ENCODE assay signal across 8 cellular contexts in the genomic region with DNA sequence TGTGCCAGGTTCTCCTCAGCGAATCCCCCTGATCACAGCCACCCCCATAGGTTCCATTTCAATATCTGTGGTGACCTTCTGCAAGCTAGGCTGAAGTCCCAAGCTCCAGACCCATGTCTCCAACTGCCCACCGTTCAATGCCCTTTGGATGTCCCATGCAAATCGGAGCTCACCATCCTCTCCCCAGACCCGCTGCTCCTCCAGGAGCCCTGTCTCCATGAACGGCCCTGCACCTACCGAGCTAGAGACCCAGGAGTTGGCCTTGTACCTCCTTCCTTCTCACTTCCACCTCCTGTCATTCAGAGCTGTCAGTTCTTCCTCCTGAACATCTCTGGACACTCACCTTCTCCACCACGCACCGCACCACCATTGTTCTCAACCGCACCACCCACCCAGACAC. TPM values are rescaled to one million over a fixed set of nuclear protein-coding genes. Genes with fewer than 3 reads are reported as not detected.
DNase-seq lines count a peak whose midpoint lies in the region; ATAC-seq, FAIRE-seq and TF ChIP-seq lines count a peak whose summit lies in the region.

No MANE protein-coding gene starts in this region.

- no peak overlapping the region for H3K27ac ChIP-seq in H1 (ENCODE audit: low read depth, low read length)

- DNase-seq in CD14-positive monocyte (ENCODE audit: low spot score) (no peak), NB4 (ENCODE audit: low read depth) (no peak), H1 (ENCODE audit: low read depth in 1 of 2, low spot score in 2 of 2) (no peak), hippocampal formation (lab: John Stamatoyannopoulos, UW) (no peak), NCI-H1048 (lab: John Stamatoyannopoulos, UW) (no peak)

- peak overlapping the region; percentile 95 for H3K4me3 ChIP-seq in NB4 (ENCODE audit: low read depth, low read length)
- H3K4me3 ChIP-seq in H1 (ENCODE audit: extremely low read depth in 1 of 4, insufficient read depth in 2 of 4, low read depth in 3 of 4, low read length in 4 of 4), result peak overlapping the region; percentile 80 to 99 (median 96); a peak in 5 of 8 replicates
- H3K4me3 ChIP-seq in neuron (ENCODE audit: low read length), result peak overlapping the region; percentile 93

- H3K27ac Mint-ChIP-seq in CD14-positive monocyte, result peak overlapping the region in 1 of 7 donors; percentile 19

- H3K79me1 ChIP-seq in H1 (ENCODE audit: low read depth, low read length), result peaks cover 2% of the 10 kb centered on the region; the same call in 1 of the 2 replicates

- H4K5ac ChIP-seq in H1 (ENCODE audit: insufficient read length, low read depth, low read length), result no peak overlapping the region

- ATAC-seq in GM19328 (IDR thresholded peaks at IDR 0.05; ENCODE audit: unreplicated experiment) (no peak), GM18858 (IDR thresholded peaks at IDR 0.05; ENCODE audit: unreplicated experiment) (no peak)

- peak overlapping the region; percentile 80 to 87 for H3K4me2 ChIP-seq in H1 (ENCODE audit: insufficient read depth in 1 of 2, low read depth in 2 of 2, low read length in 2 of 2)

- H3K4me3 Mint-ChIP-seq in CD14-positive monocyte, result peak overlapping the region; percentile 98

- CTCF ChIA-PET in H1 (lab: Charles Lee; ENCODE audit: partially characterized antibody), result interaction anchor here (0.7 to 1.6 kb wide), 2 partner anchors 56 to 1236 kb away, joined by 3 to 7 read pairs; no protein-coding TSS in a partner anchor

- H2AFZ ChIP-seq in H1 (ENCODE audit: low read length), result peak overlapping the region; percentile 92; the same call in 1 of the 2 replicates
- peak overlapping the region; percentile 94 for H2AFZ ChIP-seq in neuron (ENCODE audit: low read depth, low read length)

- H2BK15ac ChIP-seq in H1 (ENCODE audit: low read length), result no peak overlapping the region

- H3K9ac ChIP-seq in H1 (replicated peaks in 1 of 4; ENCODE audit: extremely low read depth in 1 of 4, low read depth in 3 of 4, low read length in 3 of 4), result peak overlapping the region in 1 of 4 experiments; percentile 12; a peak in 1 of 7 replicates

- H2AK5ac ChIP-seq in H1 (ENCODE audit: low read depth, low read length), result no peak overlapping the region

- TF ChIP-seq CTCF in CD14-positive monocyte (IDR thresholded peaks at IDR 0.05) (no peak), NB4 (IDR thresholded peaks at IDR 0.05; ENCODE audit: low read depth, low read length) (no peak), H1 (IDR thresholded peaks at IDR 0.05; ENCODE audit: control extremely low read depth in 1 of 3, insufficient read depth in 1 of 3, low read depth in 1 of 3, low read length in 3 of 3) (no peak)

- POLR2A ChIA-PET in H1 (lab: Charles Lee; ENCODE audit: partially characterized antibody), result interaction anchor here (1.5 kb wide), 1 partner anchor 56 kb away, joined by 4 read pairs; no protein-coding TSS in a partner anchor

- no peak overlapping the region for H2BK120ac ChIP-seq in H1 (replicated peaks; ENCODE audit: low read depth, low read length)

- TF ChIP-seq RAD21 in H1 (IDR thresholded peaks at IDR 0.05 in 1 of 2, conservative IDR thresholded peaks at IDR 0.05 in 1 of 2; ENCODE audit: low read depth in 2 of 2, low read length in 2 of 2), result no peak

- H4K20me1 ChIP-seq in H1 (replicated peaks in 1 of 2; ENCODE audit: control insufficient read depth in 1 of 2, insufficient read depth in 2 of 2, low read length in 2 of 2), result peaks cover 0 to 3% of the 10 kb centered on the region in 2 experiments

- H4K91ac ChIP-seq in H1 (replicated peaks; ENCODE audit: insufficient read length, low read length), result no peak overlapping the region

- no peaks in the 10 kb centered on the region for H3K36me3 Mint-ChIP-seq in CD14-positive monocyte

- no peak overlapping the region for H3K4ac ChIP-seq in H1 (replicated peaks; ENCODE audit: insufficient read length, low read depth, low read length)

- H3K23ac ChIP-seq in H1 (ENCODE audit: insufficient read length), result no peak overlapping the region

- no peak overlapping the region for H2BK20ac ChIP-seq in H1 (ENCODE audit: low read length)

- H3K18ac ChIP-seq in H1 (ENCODE audit: extremely low read depth, low read length), result no peak overlapping the region

- peaks cover 0 to 4% (median 0%) of the 10 kb centered on the region in 7 donors for H3K9me3 Mint-ChIP-seq in CD14-positive monocyte

- H2BK12ac ChIP-seq in H1 (ENCODE audit: low read depth, low read length), result no peak overlapping the region

- peaks cover 3 to 14% of the 10 kb centered on the region in 2 experiments; a peak in 2 of 4 replicates for H3K9me3 ChIP-seq in H1 (ENCODE audit: insufficient read depth in 2 of 2, low read depth in 1 of 2, low read length in 1 of 2)
- H3K9me3 ChIP-seq in neuron (ENCODE audit: low read length), result no peaks in the 10 kb centered on the region

- H3K4me1 ChIP-seq in H1 (replicated peaks in 1 of 4; ENCODE audit: control insufficient read depth in 3 of 4, insufficient read depth in 4 of 4, low read length in 3 of 4), result peaks cover 0 to 3% (median 2%) of the 10 kb centered on the region in 4 experiments; a peak in 4 of 7 replicates
- peaks cover 13% of the 10 kb centered on the region for H3K4me1 ChIP-seq in neuron (ENCODE audit: insufficient read depth, low read length)

- TF ChIP-seq POLR2A in NB4 (IDR thresholded peaks at IDR 0.05; ENCODE audit: extremely low read depth, insufficient read length) (no peak), H1 (IDR thresholded peaks at IDR 0.05; ENCODE audit: control extremely low read depth in 1 of 2, low read depth in 2 of 2, low read length in 2 of 2) (no peak)

- 91% methylated on average over 9 of the region's 9 CpGs; no CpG with 5 or more reads in 1 of the 2 experiments for WGBS in H1 (ENCODE audit: extremely low coverage in 1 of 2, insufficient coverage in 1 of 2, insufficient read length in 1 of 2, insufficient replicate concordance in 2 of 2, low coverage in 1 of 2, low lambda C conversion rate in 2 of 2, missing lambda C conversion rate in 1 of 2), 2 experiments

- H4K8ac ChIP-seq in H1 (ENCODE audit: extremely low read depth, insufficient read depth, low read length), result no peak overlapping the region

- peaks cover 7% of the 10 kb centered on the region; the same call in 1 of the 2 replicates for H3K23me2 ChIP-seq in H1 (ENCODE audit: low read depth, low read length)

- no peak for FAIRE-seq in H1 (lab: Jason Lieb, UNC)

- H3K56ac ChIP-seq in H1 (replicated peaks; ENCODE audit: insufficient read length, low read depth, low read length), result no peak overlapping the region

- H3K27me3 ChIP-seq in H1 (replicated peaks in 1 of 4; ENCODE audit: control insufficient read depth in 3 of 4, extremely low read depth in 1 of 4, insufficient read depth in 3 of 4, low read length in 3 of 4), result peaks cover 0 to 7% (median 4%) of the 10 kb centered on the region in 4 experiments; a peak in 3 of 7 replicates
- no peaks in the 10 kb centered on the region for H3K27me3 ChIP-seq in neuron (ENCODE audit: insufficient read depth, low read length)

- no peak overlapping the region for H3K14ac ChIP-seq in H1 (ENCODE audit: insufficient read length)

- no peaks in the 10 kb centered on the region for H3K36me3 ChIP-seq in H1 (ENCODE audit: control insufficient read depth in 2 of 4, insufficient read depth in 4 of 4, low read length in 3 of 4)
- H3K36me3 ChIP-seq in neuron (ENCODE audit: insufficient read depth, low read length), result no peaks in the 10 kb centered on the region

- H3K4me1 Mint-ChIP-seq in CD14-positive monocyte, result peaks cover 22% of the 10 kb centered on the region

- no peak overlapping the region for H2BK5ac ChIP-seq in H1 (ENCODE audit: low read depth, low read length)

- no peak for TF ChIP-seq EP300 in H1 (IDR thresholded peaks at IDR 0.05; ENCODE audit: borderline replicate concordance in 1 of 2, low read depth in 2 of 2, low read length in 2 of 2)

- peaks cover 0 to 13% of the 10 kb centered on the region in 2 experiments; a peak in 2 of 4 replicates for H3K79me2 ChIP-seq in H1 (ENCODE audit: control insufficient read depth in 1 of 2, insufficient read depth in 2 of 2, low read length in 2 of 2)

- peaks cover 0 to 3% (median 3%) of the 10 kb centered on the region in 3 donors for H3K27me3 Mint-ChIP-seq in CD14-positive monocyte (ENCODE audit: low read depth in 3 of 3)

- intact Hi-C loops in CD14-positive monocyte (cut with micrococcal nuclease), result loop anchor here in 1 of 2 donors (5.0 kb wide), 1 partner anchor 234 kb away; the partner anchor contains the start of gene ZNF2

TF ChIP-seq in H1, 55 proteins besides CTCF, POLR2A, EP300 and RAD21:
- TF ChIP-seq MAX (IDR thresholded peaks at IDR 0.05) (no peak), EZH2 (IDR thresholded peaks at IDR 0.05; ENCODE audit: low read depth, low read length, severe bottlenecking) (no peak), GABPA (IDR thresholded peaks at IDR 0.05; ENCODE audit: borderline replicate concordance, insufficient read depth, low read length) (no peak), CHD2 (IDR thresholded peaks at IDR 0.05; ENCODE audit: low read length) (no peak)

RNA-seq across cellular contexts. Expression of gene FAHD2A, which starts 1.0 kb away (rescaled TPM):
- polyA plus RNA-seq in CD14-positive monocyte, result 10 to 100 TPM in 1 of 2 donors, 1 to 10 TPM in 1; 9.7 to 10.5 TPM
- 25.8 and 26.7 TPM in 2 replicates for total RNA-seq in H1 (2021; fragmentation: NEBNext Ultra II Directional; extraction: Animal tissue kit (Norgen Biotek cat#: 25700))
- 24.2 and 28.6 TPM in 2 replicates for polyA plus RNA-seq in H1 (2011; rRNA removed)
- polyA plus RNA-seq in H1 (2011; cell fraction: cytosol; rRNA removed), result 35.7 TPM
- polyA plus RNA-seq in H1 (2011; cell fraction: nucleus; rRNA removed), result 57.5 TPM
- polyA plus RNA-seq in H1 (2012, experiment 1 of 2), result 21.9 to 28.1 TPM (median 26.1 TPM) in 4 replicates
- 23.9 TPM for polyA plus RNA-seq in H1 (2012, experiment 2 of 2)
- 17.4 TPM for polyA plus RNA-seq in H1 (2013, experiment 1 of 2)
- 16.6 TPM for polyA plus RNA-seq in H1 (2013, experiment 2 of 2)
- polyA minus RNA-seq in H1 (2011; rRNA and poly(A)+ RNA removed), result 28.0 and 35.5 TPM in 2 replicates
- polyA minus RNA-seq in H1 (2011; cell fraction: cytosol; rRNA and poly(A)+ RNA removed), result 18.2 TPM
- 32.5 TPM for polyA minus RNA-seq in H1 (2011; cell fraction: nucleus; rRNA and poly(A)+ RNA removed)
